25 cellular contexts compared by ENCODE assay signal in genomic region chr4:101556845-101557244, GRCh38.
A peak's percentile ranks its signal among the peaks of the same experiment; 100 is the strongest.
DNase-seq lines count a peak whose midpoint lies in the region; ATAC-seq lines count a peak whose summit lies in the region.
"Had no signal": no experiment of that assay in that cellular context is flagged by ENCODE, and none has a peak within 500 bp of the region (broad histone marks: within the 10 kb centered on the region; RNA-seq: fewer than 3 reads in every experiment).

No MANE protein-coding gene starts in this region.

- H3K4me3 ChIP-seq in aorta (ENCODE audit: low read length in 2 of 2): no peak overlapping the region
- H3K4me3 ChIP-seq: colonic mucosa, GM23248, lower lobe of right lung, transverse colon had no signal

- peaks cover 4% of the 10 kb centered on the region for H3K4me1 Mint-ChIP-seq in activated naive CD8-positive, alpha-beta T cell treated with anti-CD3 and anti-CD28 coated beads for 36 hours
- H3K4me1 Mint-ChIP-seq: naive thymus-derived CD8-positive, alpha-beta T cell had no signal

- H3K27ac ChIP-seq in aorta (ENCODE audit: low read depth in 1 of 2, low read length in 2 of 2): no peak overlapping the region
- H3K27ac ChIP-seq: colonic mucosa, GM23248, lower lobe of right lung, transverse colon had no signal

- H3K9me3 Mint-ChIP-seq in activated naive CD8-positive, alpha-beta T cell treated with anti-CD3 and anti-CD28 coated beads for 36 hours: peaks cover 15% of the 10 kb centered on the region

- H3K4me1 ChIP-seq in aorta (ENCODE audit: control insufficient read depth in 1 of 2, insufficient read depth in 2 of 2, low read length in 2 of 2): no peaks in the 10 kb centered on the region
- H3K4me1 ChIP-seq: Caco-2, colonic mucosa, lower lobe of right lung, transverse colon had no signal

- H3K27me3 ChIP-seq in aorta (ENCODE audit: control insufficient read depth in 1 of 2, insufficient read depth in 2 of 2, low read length in 1 of 2): no peaks in the 10 kb centered on the region
- H3K27me3 ChIP-seq: colonic mucosa, transverse colon had no signal

- no peaks in the 10 kb centered on the region for H3K9me3 ChIP-seq in aorta (ENCODE audit: control insufficient read depth, low read length)
- H3K9me3 ChIP-seq: colonic mucosa, lower lobe of right lung had no signal

- H3K36me3 Mint-ChIP-seq in activated naive CD8-positive, alpha-beta T cell treated with anti-CD3 and anti-CD28 coated beads for 36 hours: peaks cover 7% of the 10 kb centered on the region

- WGBS in aorta, 2 donors: 71 to 76% methylated on average over 4 of the region's 4 CpGs

- no peak overlapping the region for H3K4me3 Mint-ChIP-seq in activated naive CD8-positive, alpha-beta T cell treated with anti-CD3 and anti-CD28 coated beads for 36 hours
- H3K4me3 Mint-ChIP-seq: naive thymus-derived CD8-positive, alpha-beta T cell had no signal

- ATAC-seq in HG03175 (IDR thresholded peaks at IDR 0.05; ENCODE audit: unreplicated experiment): no peak
- ATAC-seq in aorta (ENCODE audit: low FRiP score): no peak
- ATAC-seq in GM18870 (IDR thresholded peaks at IDR 0.05; ENCODE audit: unreplicated experiment): no peak
- ATAC-seq: HepG2; lower lobe of right lung; naive thymus-derived CD8-positive, alpha-beta T cell had no signal

- peak; percentile 18 for DNase-seq in stimulated activated CD4-positive, alpha-beta T cell treated with anti-CD3 and anti-CD28 coated beads, Interleukin-4, amount 100 ng/mL, for 24 hours
- DNase-seq in stimulated activated CD4-positive, alpha-beta T cell treated with anti-CD3 and anti-CD28 coated beads, Interleukin-2, amount 100 ng/mL, for 48 hours: no peak
- peak; percentile 31 for DNase-seq in NAMALWA (ENCODE audit: low spot score)
- DNase-seq in activated naive CD8-positive, alpha-beta T cell treated with anti-CD3 and anti-CD28 coated beads for 36 hours: peak; percentile 2
- DNase-seq in aorta: no peak
- DNase-seq: activated CD8-positive, alpha-beta memory T cell treated with anti-CD3 and anti-CD28 coated beads, Interleukin-2, amount 50 U/mL, for 4 hours; C1 segment of cervical spinal cord; Caco-2; colonic mucosa; effector CD4-positive, alpha-beta T cell; GM23248; hippocampal formation; Kasumi-1; lower lobe of right lung; naive thymus-derived CD8-positive, alpha-beta T cell; NCI-H1105 treated with DMSO at 0.1 percent for 48 hours; NCI-H187 treated with DMSO at 0.1 percent for 48 hours; NCI-H2171 treated with DMSO at 0.1 percent for 48 hours; NCI-H510A; nucleus accumbens; SIG-M5; transverse colon had no signal

- H3K27ac Mint-ChIP-seq in activated naive CD8-positive, alpha-beta T cell treated with anti-CD3 and anti-CD28 coated beads for 36 hours: no peak overlapping the region
- H3K27ac Mint-ChIP-seq: naive thymus-derived CD8-positive, alpha-beta T cell had no signal

- intact Hi-C loops in aorta (cut with DNase I): no loop called here

- no peaks in the 10 kb centered on the region for H3K36me3 ChIP-seq in aorta (ENCODE audit: control insufficient read depth in 1 of 2, insufficient read depth in 2 of 2, low read length in 1 of 2)
- H3K36me3 ChIP-seq: colonic mucosa, lower lobe of right lung, transverse colon had no signal

- peaks cover 14% of the 10 kb centered on the region for H3K27me3 Mint-ChIP-seq in activated naive CD8-positive, alpha-beta T cell treated with anti-CD3 and anti-CD28 coated beads for 36 hours

Comparison
In these comparisons a context has a peak if more than half of its experiments do, and no peak if none do; other contexts are left out.
1. DNase-seq: peak in stimulated activated CD4-positive, alpha-beta T cell treated with anti-CD3 and anti-CD28 coated beads, Interleukin-4, amount 100 ng/mL, for 24 hours (single experiment), NAMALWA (single experiment) and activated naive CD8-positive, alpha-beta T cell treated with anti-CD3 and anti-CD28 coated beads for 36 hours (single experiment); none in stimulated activated CD4-positive, alpha-beta T cell treated with anti-CD3 and anti-CD28 coated beads, Interleukin-2, amount 100 ng/mL, for 48 hours (0 of 2) and aorta (0 of 2).